In genomic region chr9:21252727-21253547, GRCh38 we compare ENCODE assay signal across 9 cellular contexts. TPM values are rescaled to one million over a fixed set of nuclear protein-coding genes. Genes with fewer than 3 reads are reported as not detected.
A peak's percentile ranks its signal among the peaks of the same experiment; 100 is the strongest.
DNase-seq lines count a peak whose midpoint lies in the region; ATAC-seq and TF ChIP-seq lines count a peak whose summit lies in the region.
"Had no signal": no experiment of that assay in that cellular context is flagged by ENCODE, and none has a peak within 500 bp of the region (broad histone marks: within the 10 kb centered on the region; RNA-seq: fewer than 3 reads in every experiment).

No MANE protein-coding gene starts in this region.

- H3K36me3 ChIP-seq in CD4-positive, CD25-positive, alpha-beta regulatory T cell (ENCODE audit: control insufficient read depth, insufficient read depth, low read length): no peaks in the 10 kb centered on the region
- no peaks in the 10 kb centered on the region for H3K36me3 ChIP-seq in lower lobe of right lung
- no peaks in the 10 kb centered on the region for H3K36me3 ChIP-seq in colonic mucosa

- H3K9me3 ChIP-seq in CD4-positive, CD25-positive, alpha-beta regulatory T cell (ENCODE audit: control insufficient read depth in 2 of 2, low read length in 2 of 2): no peaks in the 10 kb centered on the region
- H3K9me3 ChIP-seq in lower lobe of right lung (no peaks in the 10 kb centered on the region), colonic mucosa (no peaks in the 10 kb centered on the region)

- ATAC-seq in CD4-positive, CD25-positive, alpha-beta regulatory T cell (ENCODE audit: low read depth in 2 of 2): peak in 1 of 2 donors; percentile 55
- peak; percentile 84 for ATAC-seq in GM18517 (IDR thresholded peaks at IDR 0.05; ENCODE audit: unreplicated experiment)
- ATAC-seq in HG02938 (IDR thresholded peaks at IDR 0.05; ENCODE audit: unreplicated experiment): peak; percentile 82
- ATAC-seq in lower lobe of right lung: peak; percentile 69 to 77

- no peak overlapping the region for H3K4me3 ChIP-seq in CD4-positive, CD25-positive, alpha-beta regulatory T cell (ENCODE audit: low read depth, low read length)
- no peak overlapping the region for H3K4me3 ChIP-seq in choroid plexus epithelial cell (ENCODE audit: low read depth, low read length)
- no peak overlapping the region for H3K4me3 ChIP-seq in lower lobe of right lung
- no peak overlapping the region for H3K4me3 ChIP-seq in colonic mucosa

- H3K4me3 Mint-ChIP-seq in CD4-positive, CD25-positive, alpha-beta regulatory T cell: no peak overlapping the region

- peaks cover 3% of the 10 kb centered on the region for H3K27me3 ChIP-seq in CD4-positive, CD25-positive, alpha-beta regulatory T cell (ENCODE audit: control insufficient read depth, insufficient read depth, low read length)
- no peaks in the 10 kb centered on the region for H3K27me3 ChIP-seq in lower lobe of right lung (ENCODE audit: low read depth)
- no peaks in the 10 kb centered on the region for H3K27me3 ChIP-seq in colonic mucosa

- peak in 2 of 3 donors; percentile 2 to 23 for DNase-seq in CD4-positive, CD25-positive, alpha-beta regulatory T cell
- peak; percentile 5 for DNase-seq in NCI-H748 treated with DMSO at 0.1 percent for 48 hours (lab: John Stamatoyannopoulos, UW)
- DNase-seq in choroid plexus epithelial cell (ENCODE audit: low read depth): peak; percentile 55
- peak; percentile 57 for DNase-seq in lower lobe of right lung
- no peak for DNase-seq in colonic mucosa
- no peak for DNase-seq in activated CD4-positive, alpha-beta T cell treated with anti-CD3 and anti-CD28 coated beads for 48 hours

- no peaks in the 10 kb centered on the region for H3K9me3 Mint-ChIP-seq in CD4-positive, CD25-positive, alpha-beta regulatory T cell

- H3K27ac Mint-ChIP-seq in CD4-positive, CD25-positive, alpha-beta regulatory T cell: peak overlapping the region in 2 of 3 donors; percentile 6 to 39

- no peaks in the 10 kb centered on the region for H3K36me3 Mint-ChIP-seq in CD4-positive, CD25-positive, alpha-beta regulatory T cell

- no peaks in the 10 kb centered on the region for H3K4me1 ChIP-seq in CD4-positive, CD25-positive, alpha-beta regulatory T cell (ENCODE audit: control insufficient read depth, insufficient read depth, low read length, poor library complexity, severe bottlenecking)
- H3K4me1 ChIP-seq in lower lobe of right lung: no peaks in the 10 kb centered on the region
- no peaks in the 10 kb centered on the region for H3K4me1 ChIP-seq in colonic mucosa

- H3K27me3 Mint-ChIP-seq in CD4-positive, CD25-positive, alpha-beta regulatory T cell: peaks cover 29% of the 10 kb centered on the region

- TF ChIP-seq CTCF in choroid plexus epithelial cell (conservative IDR thresholded peaks at IDR 0.05; ENCODE audit: low read depth, low read length): peak; percentile 54
- TF ChIP-seq CTCF in lower lobe of right lung (IDR thresholded peaks at IDR 0.05): peak; percentile 50
- TF ChIP-seq CTCF in colonic mucosa (IDR thresholded peaks at IDR 0.05): no peak

- H3K4me1 Mint-ChIP-seq in CD4-positive, CD25-positive, alpha-beta regulatory T cell: peaks cover 0 to 5% (median 4%) of the 10 kb centered on the region in 4 donors

- no peak overlapping the region for H3K27ac ChIP-seq in CD4-positive, CD25-positive, alpha-beta regulatory T cell (ENCODE audit: insufficient read depth, low read length, poor library complexity, severe bottlenecking)
- H3K27ac ChIP-seq in lower lobe of right lung: no peak overlapping the region
- no peak overlapping the region for H3K27ac ChIP-seq in colonic mucosa

- intact Hi-C loops in lower lobe of right lung (cut with DNase I): no loop called here
- intact Hi-C loops in colonic mucosa (cut with DNase I): loop anchor here (10.0 kb wide), 1 partner anchor 202 kb away; no protein-coding TSS in a partner anchor

- no peak overlapping the region for H3K9ac ChIP-seq in colonic mucosa (ENCODE audit: low read depth in 2 of 2, low read length in 2 of 2)

RNA-seq across cellular contexts. Expression of gene IFNA14, which starts 13.1 kb away (rescaled TPM):
- not detected for total RNA-seq in CD4-positive, CD25-positive, alpha-beta regulatory T cell
- polyA plus RNA-seq in CD4-positive, CD25-positive, alpha-beta regulatory T cell: not detected
- total RNA-seq in lower lobe of right lung (not detected), colonic mucosa (not detected)
- total RNA-seq: T-helper 2 cell treated with Interferon-gamma antibody and Interleukin-4, amounts not matched to agents 100 ng/mL and 5 ng/mL, for 36 hours had no signal

RNA-seq across cellular contexts. Expression of gene IFNA17, which starts 24.9 kb away (rescaled TPM):
- not detected for total RNA-seq in CD4-positive, CD25-positive, alpha-beta regulatory T cell
- not detected for polyA plus RNA-seq in CD4-positive, CD25-positive, alpha-beta regulatory T cell
- total RNA-seq in lower lobe of right lung: not detected
- total RNA-seq in colonic mucosa: not detected
- total RNA-seq: T-helper 2 cell treated with Interferon-gamma antibody and Interleukin-4, amounts not matched to agents 100 ng/mL and 5 ng/mL, for 36 hours had no signal

RNA-seq across cellular contexts. Expression of gene IFNA16, which starts 35.8 kb away (rescaled TPM):
- not detected for total RNA-seq in CD4-positive, CD25-positive, alpha-beta regulatory T cell
- not detected for polyA plus RNA-seq in CD4-positive, CD25-positive, alpha-beta regulatory T cell
- total RNA-seq in lower lobe of right lung (not detected), colonic mucosa (not detected)
- total RNA-seq: T-helper 2 cell treated with Interferon-gamma antibody and Interleukin-4, amounts not matched to agents 100 ng/mL and 5 ng/mL, for 36 hours had no signal

RNA-seq across cellular contexts. Expression of gene IFNA10, which starts 46.0 kb away (rescaled TPM):
- total RNA-seq in CD4-positive, CD25-positive, alpha-beta regulatory T cell: not detected
- not detected for polyA plus RNA-seq in CD4-positive, CD25-positive, alpha-beta regulatory T cell
- total RNA-seq in lower lobe of right lung (not detected), colonic mucosa (not detected)
- total RNA-seq: T-helper 2 cell treated with Interferon-gamma antibody and Interleukin-4, amounts not matched to agents 100 ng/mL and 5 ng/mL, for 36 hours had no signal

RNA-seq across cellular contexts. Expression of gene IFNA7, which starts 50.9 kb away (rescaled TPM):
- not detected for total RNA-seq in CD4-positive, CD25-positive, alpha-beta regulatory T cell
- not detected for polyA plus RNA-seq in CD4-positive, CD25-positive, alpha-beta regulatory T cell
- total RNA-seq in lower lobe of right lung: not detected
- not detected for total RNA-seq in colonic mucosa
- total RNA-seq: T-helper 2 cell treated with Interferon-gamma antibody and Interleukin-4, amounts not matched to agents 100 ng/mL and 5 ng/mL, for 36 hours had no signal

Comparison
In these comparisons a context has a peak if more than half of its experiments do, and no peak if none do; other contexts are left out.
1. DNase-seq: peak in CD4-positive, CD25-positive, alpha-beta regulatory T cell (2 of 3), NCI-H748 treated with DMSO at 0.1 percent for 48 hours (single experiment), choroid plexus epithelial cell (single experiment) and lower lobe of right lung (single experiment); none in colonic mucosa (single experiment) and activated CD4-positive, alpha-beta T cell treated with anti-CD3 and anti-CD28 coated beads for 48 hours (single experiment).